1 cellular context compared by ENCODE assay signal in genomic region chr19:45164577-45165335, GRCh38.
TF ChIP-seq lines count a peak whose summit lies in the region.

No MANE protein-coding gene starts in this region.

TF ChIP-seq in SK-N-SH treated with all-trans-retinoic acid at 6 μM for 48 hours, 23 proteins besides CTCF, POLR2A, EP300 and RAD21 (continued from another document):
- TF ChIP-seq PATZ1 (CRISPR knock-in tag; IDR thresholded peaks at IDR 0.05; ENCODE audit: borderline replicate concordance), result no peak
